In the genomic region with DNA sequence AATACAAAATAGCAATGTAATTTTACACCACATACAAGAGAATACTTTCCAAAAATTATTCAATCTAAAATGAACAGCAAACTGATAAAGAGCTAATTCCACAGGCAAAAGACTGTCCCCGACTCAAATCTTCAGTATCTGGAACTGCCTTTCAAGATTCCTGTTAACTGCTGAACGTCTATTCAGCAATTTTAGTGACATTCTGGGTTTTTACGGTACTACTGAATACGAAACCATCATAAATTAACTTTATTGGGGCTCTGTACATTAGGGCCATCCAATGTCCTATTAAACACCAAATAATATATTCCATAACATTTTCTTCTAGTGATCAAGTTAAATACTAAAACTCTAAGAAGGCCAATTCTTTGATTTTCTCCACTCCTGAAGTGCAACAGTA, we compare ENCODE assay signal across 1 cellular context.
TF ChIP-seq lines count a peak whose summit lies in the region.

No MANE protein-coding gene starts in this region.

TF ChIP-seq in HepG2, 621 proteins besides CTCF, POLR2A, EP300 and RAD21 (continued from another document):
- TF ChIP-seq, protein P1, sequence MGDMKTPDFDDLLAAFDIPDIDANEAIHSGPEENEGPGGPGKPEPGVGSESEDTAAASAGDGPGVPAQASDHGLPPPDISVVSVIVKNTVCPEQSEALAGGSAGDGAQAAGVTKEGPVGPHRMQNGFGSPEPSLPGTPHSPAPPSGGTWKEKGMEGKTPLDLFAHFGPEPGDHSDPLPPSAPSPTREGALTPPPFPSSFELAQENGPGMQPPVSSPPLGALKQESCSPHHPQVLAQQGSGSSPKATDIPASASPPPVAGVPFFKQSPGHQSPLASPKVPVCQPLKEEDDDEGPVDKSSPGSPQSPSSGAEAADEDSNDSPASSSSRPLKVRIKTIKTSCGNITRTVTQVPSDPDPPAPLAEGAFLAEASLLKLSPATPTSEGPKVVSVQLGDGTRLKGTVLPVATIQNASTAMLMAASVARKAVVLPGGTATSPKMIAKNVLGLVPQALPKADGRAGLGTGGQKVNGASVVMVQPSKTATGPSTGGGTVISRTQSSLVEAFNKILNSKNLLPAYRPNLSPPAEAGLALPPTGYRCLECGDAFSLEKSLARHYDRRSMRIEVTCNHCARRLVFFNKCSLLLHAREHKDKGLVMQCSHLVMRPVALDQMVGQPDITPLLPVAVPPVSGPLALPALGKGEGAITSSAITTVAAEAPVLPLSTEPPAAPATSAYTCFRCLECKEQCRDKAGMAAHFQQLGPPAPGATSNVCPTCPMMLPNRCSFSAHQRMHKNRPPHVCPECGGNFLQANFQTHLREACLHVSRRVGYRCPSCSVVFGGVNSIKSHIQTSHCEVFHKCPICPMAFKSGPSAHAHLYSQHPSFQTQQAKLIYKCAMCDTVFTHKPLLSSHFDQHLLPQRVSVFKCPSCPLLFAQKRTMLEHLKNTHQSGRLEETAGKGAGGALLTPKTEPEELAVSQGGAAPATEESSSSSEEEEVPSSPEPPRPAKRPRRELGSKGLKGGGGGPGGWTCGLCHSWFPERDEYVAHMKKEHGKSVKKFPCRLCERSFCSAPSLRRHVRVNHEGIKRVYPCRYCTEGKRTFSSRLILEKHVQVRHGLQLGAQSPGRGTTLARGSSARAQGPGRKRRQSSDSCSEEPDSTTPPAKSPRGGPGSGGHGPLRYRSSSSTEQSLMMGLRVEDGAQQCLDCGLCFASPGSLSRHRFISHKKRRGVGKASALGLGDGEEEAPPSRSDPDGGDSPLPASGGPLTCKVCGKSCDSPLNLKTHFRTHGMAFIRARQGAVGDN (CRISPR knock-in tag; IDR thresholded peaks at IDR 0.05): no peak
- TF ChIP-seq MAFK (conservative IDR thresholded peaks at IDR 0.05 in 1 of 2, IDR thresholded peaks at IDR 0.05 in 1 of 2; ENCODE audit: low read length in 2 of 2) (peak; percentile 76 to 81), MATR3 (CRISPR knock-in tag; IDR thresholded peaks at IDR 0.05) (no peak), SMARCC2 (IDR thresholded peaks at IDR 0.05) (no peak)
